In the genomic region with DNA sequence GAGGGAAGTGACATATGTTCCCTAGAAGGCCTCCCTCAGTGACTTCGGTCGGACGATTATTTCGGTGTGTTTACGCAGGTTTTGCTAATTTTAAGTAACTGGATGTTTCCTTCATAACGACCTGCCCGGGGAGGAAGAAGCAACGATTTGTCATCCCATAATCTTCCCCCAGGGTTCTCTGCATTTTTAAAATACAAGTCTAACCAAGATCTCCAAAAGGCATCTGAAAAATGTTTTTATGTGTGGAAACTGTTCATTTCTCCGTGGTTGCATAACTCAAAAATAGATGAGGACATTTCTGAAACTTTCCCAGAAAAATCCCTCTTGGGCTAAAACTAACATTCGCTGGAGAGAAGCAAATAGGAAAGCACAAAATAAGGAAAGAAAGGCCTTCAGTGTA, we compare ENCODE assay signal across 18 cellular contexts.
DNase-seq lines count a peak whose midpoint lies in the region; ATAC-seq and TF ChIP-seq lines count a peak whose summit lies in the region.
"Had no signal": no experiment of that assay in that cellular context is flagged by ENCODE, and none has a peak within 500 bp of the region (broad histone marks: within the 10 kb centered on the region; RNA-seq: fewer than 3 reads in every experiment).

No MANE protein-coding gene starts in this region.

- H2AK5ac ChIP-seq in neuronal stem cell (ENCODE audit: low read depth, low read length) = no peak overlapping the region

- H3K4me1 ChIP-seq in ACC112 (ENCODE audit: control insufficient read depth, insufficient read depth, low read length, unreplicated experiment) (peaks cover 18% of the 10 kb centered on the region), neuronal stem cell (ENCODE audit: control insufficient read depth in 2 of 2, insufficient read depth in 1 of 2, low read depth in 1 of 2, low read length in 2 of 2) (no peaks in the 10 kb centered on the region)
- H3K4me1 ChIP-seq: heart right ventricle, upper lobe of right lung had no signal

- H3K14ac ChIP-seq in neuronal stem cell (ENCODE audit: low read length) = no peak overlapping the region

- H2BK5ac ChIP-seq in neuronal stem cell (ENCODE audit: low read length) = no peak overlapping the region

- H2BK12ac ChIP-seq in neuronal stem cell (ENCODE audit: low read length) = no peak overlapping the region

- peaks cover 0 to 8% (median 0%) of the 10 kb centered on the region in 9 donors for H3K9me3 Mint-ChIP-seq in naive thymus-derived CD8-positive, alpha-beta T cell

- H3K27me3 ChIP-seq in ACC112 (ENCODE audit: insufficient read depth, low read length) (no peaks in the 10 kb centered on the region), MG63 (no peaks in the 10 kb centered on the region), neuronal stem cell (ENCODE audit: control insufficient read depth in 3 of 3, insufficient read depth in 3 of 3, low read depth in 1 of 3, low read length in 3 of 3) (no peaks in the 10 kb centered on the region), dorsolateral prefrontal cortex (peaks cover 0 to 18% (median 0%) of the 10 kb centered on the region in 45 donors)
- H3K27me3 ChIP-seq: cardiac muscle cell, heart right ventricle, upper lobe of right lung had no signal

- H2BK120ac ChIP-seq in neuronal stem cell (ENCODE audit: low read depth, low read length) = no peak overlapping the region

- peak overlapping the region; percentile 99 for H3K27ac ChIP-seq in ACC112 (ENCODE audit: low read depth, low read length)
- H3K27ac ChIP-seq in coronary artery = peak overlapping the region; percentile 18 to 54
- H3K27ac ChIP-seq in neuronal stem cell (replicated peaks; ENCODE audit: low read length) = no peak overlapping the region
- peak overlapping the region in 1 of 59 donors; percentile 28 for H3K27ac ChIP-seq in dorsolateral prefrontal cortex
- H3K27ac ChIP-seq: cardiac muscle cell, upper lobe of right lung, WERI-Rb-1 had no signal

- no peak overlapping the region for H3K4me2 ChIP-seq in neuronal stem cell (ENCODE audit: insufficient read depth, low read length, poor library complexity, severe bottlenecking)

- no peak overlapping the region for H3K23ac ChIP-seq in neuronal stem cell (ENCODE audit: low read depth, low read length, poor library complexity)

- peaks cover 0 to 3% (median 0%) of the 10 kb centered on the region in 3 donors for H3K36me3 Mint-ChIP-seq in naive thymus-derived CD8-positive, alpha-beta T cell

- H2AFZ ChIP-seq in ACC112 (ENCODE audit: low read length, unreplicated experiment) (peak overlapping the region; percentile 92), neuronal stem cell (ENCODE audit: low read length) (peak overlapping the region; percentile 59)

- H3K9me3 ChIP-seq in MG63 (no peaks in the 10 kb centered on the region), neuronal stem cell (replicated peaks in 1 of 2; ENCODE audit: control insufficient read depth in 2 of 2, insufficient read depth in 1 of 2, low read depth in 1 of 2, low read length in 2 of 2) (peaks cover 0 to 4% of the 10 kb centered on the region in 2 donors)
- H3K9me3 ChIP-seq: upper lobe of right lung had no signal

- TF ChIP-seq CTCF in coronary artery (IDR thresholded peaks at IDR 0.05) (no peak), dorsolateral prefrontal cortex (IDR thresholded peaks at IDR 0.05 in 54 of 56, conservative IDR thresholded peaks at IDR 0.05 in 2 of 56; ENCODE audit: low read depth in 1 of 56, partially characterized antibody in 56 of 56) (no peak)

- intact Hi-C loops in dorsolateral prefrontal cortex (cut with DNase I) = no loop called here

- H3K79me2 ChIP-seq in ACC112 (ENCODE audit: control insufficient read depth, insufficient read depth, low read length, unreplicated experiment) = no peaks in the 10 kb centered on the region

- H4K8ac ChIP-seq in neuronal stem cell (ENCODE audit: low read depth, low read length) = no peak overlapping the region

- H2BK15ac ChIP-seq in neuronal stem cell (ENCODE audit: low read length) = no peak overlapping the region

- H3K27ac Mint-ChIP-seq in naive thymus-derived CD8-positive, alpha-beta T cell = no peak overlapping the region

- peaks cover 0 to 6% (median 0%) of the 10 kb centered on the region in 5 donors for H3K27me3 Mint-ChIP-seq in naive thymus-derived CD8-positive, alpha-beta T cell

- no peak overlapping the region for H4K91ac ChIP-seq in neuronal stem cell (ENCODE audit: low read depth, low read length, poor library complexity)

- no peaks in the 10 kb centered on the region for H3K79me1 ChIP-seq in neuronal stem cell (ENCODE audit: low read depth, low read length)

- H3K4me3 ChIP-seq in ACC112 (ENCODE audit: low read depth, low read length) (peak overlapping the region; percentile 67), MG63 (peak overlapping the region; percentile 16), coronary artery (no peak overlapping the region), neuronal stem cell (ENCODE audit: low read length in 2 of 2) (no peak overlapping the region), dorsolateral prefrontal cortex (no peak overlapping the region)
- H3K4me3 ChIP-seq: cardiac muscle cell, heart right ventricle, upper lobe of right lung had no signal

- H3K4ac ChIP-seq in neuronal stem cell (ENCODE audit: low read length) = no peak overlapping the region

- no peak overlapping the region for H3K18ac ChIP-seq in neuronal stem cell (ENCODE audit: low read length)

- no peak for ATAC-seq in naive thymus-derived CD8-positive, alpha-beta T cell
- no peak for ATAC-seq in GM18858 (IDR thresholded peaks at IDR 0.05; ENCODE audit: unreplicated experiment)
- ATAC-seq: SK-N-SH treated with all-trans-retinoic acid at 6 μM for 48 hours, upper lobe of right lung had no signal

- no peak overlapping the region for H3K9ac ChIP-seq in neuronal stem cell (ENCODE audit: low read depth, low read length, poor library complexity)

- H3K36me3 ChIP-seq in ACC112 (ENCODE audit: insufficient read depth, low read length) (no peaks in the 10 kb centered on the region), MG63 (no peaks in the 10 kb centered on the region), neuronal stem cell (replicated peaks in 1 of 2; ENCODE audit: control insufficient read depth in 2 of 2, insufficient read depth in 2 of 2, low read length in 2 of 2) (no peaks in the 10 kb centered on the region)
- H3K36me3 ChIP-seq: cardiac muscle cell, heart right ventricle, upper lobe of right lung, WERI-Rb-1 had no signal

- WGBS in neuronal stem cell (ENCODE audit: extremely low coverage in 2 of 2, insufficient read length in 2 of 2, insufficient replicate concordance in 1 of 2), 2 donors = no CpG with 5 or more reads among the region's 10 CpGs

- no peak overlapping the region for H3K4me3 Mint-ChIP-seq in naive thymus-derived CD8-positive, alpha-beta T cell

- POLR2A ChIA-PET in naive thymus-derived CD8-positive, alpha-beta T cell (lab: Charles Lee) = no interaction called here

- H3K4me1 Mint-ChIP-seq in naive thymus-derived CD8-positive, alpha-beta T cell = peaks cover 0 to 5% (median 2%) of the 10 kb centered on the region in 4 donors

- DNase-seq in MG63 = no peak
- DNase-seq in coronary artery (ENCODE audit: low spot score) = no peak
- no peak for DNase-seq in neuronal stem cell (ENCODE audit: low spot score)
- DNase-seq in naive thymus-derived CD8-positive, alpha-beta T cell = no peak
- DNase-seq in medulla oblongata (ENCODE audit: extremely low spot score) = no peak
- DNase-seq in dorsolateral prefrontal cortex = no peak
- DNase-seq: activated effector memory CD4-positive, alpha-beta T cell treated with anti-CD3 and anti-CD28 coated beads, Interleukin-2, amount 50 U/mL, for 16 hours; Calu3; heart right ventricle; NCI-H1417; NCI-H2227 treated with DMSO at 0.1 percent for 48 hours; stimulated activated CD4-positive, alpha-beta T cell treated with anti-CD3 and anti-CD28 coated beads, Interleukin-1b, Interleukin-23, amount 100 ng/mL, for 48 hours; upper lobe of right lung; WERI-Rb-1 had no signal

Comparison
In these comparisons a context has a peak if more than half of its experiments do, and no peak if none do; other contexts are left out.
1. H3K4me3 ChIP-seq: peak in ACC112 (single experiment) and MG63 (single experiment); none in coronary artery (single experiment), neuronal stem cell (0 of 2) and dorsolateral prefrontal cortex (0 of 59).